In genomic region chr22:49960159-49960966, GRCh38 we compare ENCODE assay signal across 1 cellular context.
TF ChIP-seq lines count a peak whose summit lies in the region.

TSS of gene PIM3 (plus strand) at chr22:49960772. CDS start at chr22:49960948, 176 bp downstream.

TF ChIP-seq in HCT116, 20 proteins besides CTCF, POLR2A, EP300 and RAD21 (continued from another document):
- TF ChIP-seq REST (IDR thresholded peaks at IDR 0.05; ENCODE audit: low read depth), result no peak
- peak; percentile 29; the same call in 1 of the 2 replicates for TF ChIP-seq SP1 (IDR thresholded peaks at IDR 0.05; ENCODE audit: low read depth)
- peak; percentile 53 for TF ChIP-seq YY1 (IDR thresholded peaks at IDR 0.05; ENCODE audit: extremely low read depth, insufficient replicate concordance, low read depth, low read length)
- peak; percentile 83 for TF ChIP-seq ZFX (IDR thresholded peaks at IDR 0.05)
TF ChIP-seq in HCT116: peak in this region for 6.
